Comparison of ENCODE assay signal across 1 cellular context in genomic region chr11:32032052-32032451, GRCh38.
TF ChIP-seq lines count a peak whose summit lies in the region.

No MANE protein-coding gene starts in this region.

TF ChIP-seq in IMR-90, 13 proteins besides CTCF, POLR2A, EP300 and RAD21 (continued from another document):
- TF ChIP-seq SMC3 (IDR thresholded peaks at IDR 0.05; ENCODE audit: low read depth, low read length) (no peak), ELK1 (IDR thresholded peaks at IDR 0.05; ENCODE audit: borderline replicate concordance, low read depth, low read length) (no peak), FOS (IDR thresholded peaks at IDR 0.05; ENCODE audit: low read depth, low read length) (no peak), RCOR1 (IDR thresholded peaks at IDR 0.05; ENCODE audit: insufficient replicate concordance, low read length) (no peak), BHLHE40 (IDR thresholded peaks at IDR 0.05; ENCODE audit: low read depth, low read length) (no peak), CHD1 (IDR thresholded peaks at IDR 0.05; ENCODE audit: low read depth, low read length) (no peak), RFX5 (IDR thresholded peaks at IDR 0.05; ENCODE audit: low read depth, low read length) (no peak), CEBPB (IDR thresholded peaks at IDR 0.05; ENCODE audit: low read depth, low read length) (no peak)
- TF ChIP-seq, protein P1, sequence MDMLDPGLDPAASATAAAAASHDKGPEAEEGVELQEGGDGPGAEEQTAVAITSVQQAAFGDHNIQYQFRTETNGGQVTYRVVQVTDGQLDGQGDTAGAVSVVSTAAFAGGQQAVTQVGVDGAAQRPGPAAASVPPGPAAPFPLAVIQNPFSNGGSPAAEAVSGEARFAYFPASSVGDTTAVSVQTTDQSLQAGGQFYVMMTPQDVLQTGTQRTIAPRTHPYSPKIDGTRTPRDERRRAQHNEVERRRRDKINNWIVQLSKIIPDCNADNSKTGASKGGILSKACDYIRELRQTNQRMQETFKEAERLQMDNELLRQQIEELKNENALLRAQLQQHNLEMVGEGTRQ (IDR thresholded peaks at IDR 0.05; ENCODE audit: low read depth, low read length), result no peak
